ENCODE assay signal across 8 cellular contexts in the genomic region with DNA sequence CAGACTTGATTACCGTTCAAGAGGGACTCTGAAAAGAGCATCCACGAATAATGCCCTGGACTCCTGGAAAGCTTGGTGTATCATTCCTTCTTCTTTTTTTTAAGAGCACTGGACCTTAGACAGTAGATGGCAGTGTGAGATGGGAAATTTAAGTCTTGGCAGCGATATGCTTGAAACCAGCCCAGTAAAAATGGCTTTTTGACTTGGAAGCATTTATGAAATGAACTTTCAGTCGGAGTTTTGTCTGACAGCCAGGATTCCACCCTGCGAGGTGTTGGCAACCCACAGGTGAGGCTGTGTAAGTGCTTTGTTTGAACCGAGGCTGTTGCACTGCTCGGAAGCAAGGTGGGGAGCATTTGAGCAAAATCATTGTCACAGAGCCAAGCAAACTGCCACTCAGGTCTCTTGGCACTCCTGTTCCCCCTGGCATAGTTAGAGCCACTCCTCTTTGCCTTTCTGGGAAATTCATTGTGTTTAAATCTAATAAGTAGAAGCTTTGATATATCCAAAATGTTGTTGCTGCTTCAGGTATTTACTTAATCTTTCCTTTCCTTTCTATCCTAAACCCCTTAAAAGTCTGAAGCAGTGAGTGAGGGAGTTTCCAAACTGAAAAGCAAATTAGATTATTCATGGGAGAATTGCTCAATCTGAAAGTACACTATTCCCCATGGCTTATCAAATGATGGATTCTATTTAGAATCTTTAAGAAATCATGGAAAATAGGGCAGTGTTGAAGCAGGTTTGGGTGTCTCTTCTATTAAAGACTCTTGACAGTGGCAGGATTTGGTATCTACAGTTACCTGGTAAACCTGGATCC.
DNase-seq lines count a peak whose midpoint lies in the region; ATAC-seq and TF ChIP-seq lines count a peak whose summit lies in the region.

No MANE protein-coding gene starts in this region.

- DNase-seq in A673 (ENCODE audit: low spot score), result peak; percentile 81
- peak; percentile 35 for DNase-seq in NOMO-1 treated with dmso at 0.1 percent for 144 hours (lab: John Stamatoyannopoulos, UW; ENCODE audit: unreplicated experiment)
- no peak for DNase-seq in esophagus squamous epithelium (lab: John Stamatoyannopoulos, UW)
- DNase-seq in progenitor cell of endocrine pancreas (ENCODE audit: low spot score, unreplicated experiment), result no peak
- DNase-seq in tibial artery, result no peak

- H3K4me3 Mint-ChIP-seq in progenitor cell of endocrine pancreas (ENCODE audit: low read depth), result no peak overlapping the region

- TF ChIP-seq CTCF in A673 (conservative IDR thresholded peaks at IDR 0.05; ENCODE audit: low read depth, low read length), result peak; percentile 77
- peak; percentile 53; the same call in 1 of the 2 replicates for TF ChIP-seq CTCF in HEK293 (tag by site-specific recombination; IDR thresholded peaks at IDR 0.05)
- TF ChIP-seq CTCF in esophagus squamous epithelium (IDR thresholded peaks at IDR 0.05), result peak in 5 of 6 experiments; percentile 29 to 59 (median 48)
- peak; percentile 49 for TF ChIP-seq CTCF in progenitor cell of endocrine pancreas (IDR thresholded peaks at IDR 0.05; ENCODE audit: unreplicated experiment)
- TF ChIP-seq CTCF in tibial artery (IDR thresholded peaks at IDR 0.05), result peak in 1 of 2 experiments; percentile 8

- ATAC-seq in GM19023 (IDR thresholded peaks at IDR 0.05; ENCODE audit: unreplicated experiment) (no peak), HG02678 (IDR thresholded peaks at IDR 0.05; ENCODE audit: unreplicated experiment) (no peak)

- 11 to 12% methylated on average over 7 of the region's 7 CpGs for WGBS in esophagus squamous epithelium, 2 donors

- H3K36me3 ChIP-seq in A673 (ENCODE audit: insufficient read depth, low read length, poor library complexity, severe bottlenecking) (no peaks in the 10 kb centered on the region), HEK293 (ENCODE audit: control insufficient read depth in 2 of 2, insufficient read depth in 1 of 2, low read length in 2 of 2) (no peaks in the 10 kb centered on the region), esophagus squamous epithelium (no peaks in the 10 kb centered on the region), tibial artery (no peaks in the 10 kb centered on the region)

- POLR2A ChIA-PET in A673 (lab: Charles Lee; ENCODE audit: low non-redundant PET) (no interaction called here), HEK293 (lab: Yijun Ruan, JAX) (no interaction called here)

- no peaks in the 10 kb centered on the region for H3K9me3 Mint-ChIP-seq in progenitor cell of endocrine pancreas (ENCODE audit: low read depth)

- peaks cover 7% of the 10 kb centered on the region for H3K27me3 Mint-ChIP-seq in progenitor cell of endocrine pancreas

- H3K27me3 ChIP-seq in A673 (replicated peaks; ENCODE audit: insufficient read depth, low read depth, low read length, poor library complexity), result no peaks in the 10 kb centered on the region
- H3K27me3 ChIP-seq in esophagus squamous epithelium, result no peaks in the 10 kb centered on the region
- no peaks in the 10 kb centered on the region for H3K27me3 ChIP-seq in tibial artery

- peak overlapping the region; percentile 20 for H3K4me3 ChIP-seq in A673 (ENCODE audit: low read depth, low read length, poor library complexity, severe bottlenecking)
- peak overlapping the region; percentile 13; the same call in 1 of the 2 replicates for H3K4me3 ChIP-seq in HEK293 (ENCODE audit: low read depth, low read length)
- H3K4me3 ChIP-seq in esophagus squamous epithelium, result peak overlapping the region in 1 of 4 donors; percentile 15
- H3K4me3 ChIP-seq in tibial artery, result peak overlapping the region in 1 of 2 donors; percentile 22

- H3K4me1 Mint-ChIP-seq in progenitor cell of endocrine pancreas (ENCODE audit: low read depth), result no peaks in the 10 kb centered on the region

- H3K4me1 ChIP-seq in A673 (ENCODE audit: insufficient read depth, low read length, poor library complexity, severe bottlenecking), result peaks cover 40% of the 10 kb centered on the region
- peaks cover 6% of the 10 kb centered on the region; the same call in 1 of the 2 replicates for H3K4me1 ChIP-seq in HEK293 (ENCODE audit: control insufficient read depth, insufficient read depth, low read length)
- H3K4me1 ChIP-seq in esophagus squamous epithelium, result peaks cover 0 to 22% (median 6%) of the 10 kb centered on the region in 3 donors
- H3K4me1 ChIP-seq in tibial artery, result peaks cover 0 to 7% (median 0%) of the 10 kb centered on the region in 4 donors

- H3K27ac ChIP-seq in A673 (ENCODE audit: low read depth, low read length, poor library complexity, severe bottlenecking) (no peak overlapping the region), HEK293 (ENCODE audit: extremely low read depth, low read depth, low read length) (no peak overlapping the region), esophagus squamous epithelium (peak overlapping the region; percentile 24 to 59 (median 34)), tibial artery (no peak overlapping the region)

- intact Hi-C loops in A673 (cut with micrococcal nuclease; ENCODE audit: unreplicated experiment) (loop anchor here (1.0 to 5.0 kb wide), 6 partner anchors 180 to 1719 kb away; no protein-coding TSS in a partner anchor), esophagus squamous epithelium (cut with DNase I) (loop anchor here (5.0 kb wide), 1 partner anchor 176 kb away; no protein-coding TSS in a partner anchor), tibial artery (cut with DNase I; ENCODE audit: low total_unique reads) (no loop called here)

- H3K36me3 Mint-ChIP-seq in progenitor cell of endocrine pancreas (ENCODE audit: insufficient read depth), result no peaks in the 10 kb centered on the region

- no peak overlapping the region for H3K27ac Mint-ChIP-seq in progenitor cell of endocrine pancreas

- BruUV-seq in A673 (replicated peaks; lab: Mats Ljungman, UMichigan), result no TSS peak

- TF ChIP-seq POLR2A in esophagus squamous epithelium (IDR thresholded peaks at IDR 0.05), result no peak

- H3K9me3 ChIP-seq in A673 (ENCODE audit: low read depth, low read length, poor library complexity, severe bottlenecking), result no peaks in the 10 kb centered on the region
- H3K9me3 ChIP-seq in HEK293 (ENCODE audit: control insufficient read depth, insufficient read depth, low read depth, low read length), result no peaks in the 10 kb centered on the region
- H3K9me3 ChIP-seq in esophagus squamous epithelium, result no peaks in the 10 kb centered on the region
- H3K9me3 ChIP-seq in tibial artery, result no peaks in the 10 kb centered on the region

- CTCF ChIA-PET in A673 (lab: Charles Lee) (interaction anchor here (0.6 to 2.0 kb wide), 2 partner anchors 1010 to 1721 kb away, joined by 3 to 6 read pairs; no protein-coding TSS in a partner anchor), HEK293 (lab: Yijun Ruan, JAX) (interaction anchor here (0.6 to 3.3 kb wide), 24 partner anchors 8 to 1726 kb away, joined by 3 to 17 read pairs (median 4); no protein-coding TSS in a partner anchor)

TF ChIP-seq in HEK293, 187 proteins besides CTCF, POLR2A, EP300 and RAD21 (continues in another document):
- TF ChIP-seq ZNF266 (tag by site-specific recombination; IDR thresholded peaks at IDR 0.05; ENCODE audit: low read depth), result no peak
- no peak for TF ChIP-seq ZNF433 (tag by site-specific recombination; IDR thresholded peaks at IDR 0.05; ENCODE audit: low read depth)
- TF ChIP-seq ZNF521 (tag by site-specific recombination; IDR thresholded peaks at IDR 0.05), result no peak
- no peak for TF ChIP-seq ZNF555 (tag by site-specific recombination; conservative IDR thresholded peaks at IDR 0.05)
- TF ChIP-seq ZNF518A (tag by site-specific recombination; conservative IDR thresholded peaks at IDR 0.05; ENCODE audit: low read depth), result no peak
- no peak for TF ChIP-seq ZNF140 (tag by site-specific recombination; IDR thresholded peaks at IDR 0.05)
- TF ChIP-seq ZXDB (tag by site-specific recombination; IDR thresholded peaks at IDR 0.05), result no peak
- TF ChIP-seq ZNF654 (tag by site-specific recombination; IDR thresholded peaks at IDR 0.05; ENCODE audit: low read depth), result peak; percentile 89

Comparison
In these comparisons a context has a peak if more than half of its experiments do, and no peak if none do; other contexts are left out.
1. DNase-seq: peak in A673 (single experiment) and NOMO-1 treated with dmso at 0.1 percent for 144 hours (single experiment); none in esophagus squamous epithelium (single experiment), progenitor cell of endocrine pancreas (single experiment) and tibial artery (0 of 2).
2. H3K27ac ChIP-seq: peak in esophagus squamous epithelium (4 of 4); none in A673 (single experiment), HEK293 (single experiment) and tibial artery (0 of 2).